Comparison of ENCODE assay signal across 11 cellular contexts in genomic region chrX:115582035-115582870, GRCh38. TPM values are rescaled to one million over a fixed set of nuclear protein-coding genes. Genes with fewer than 3 reads are reported as not detected.
DNase-seq lines count a peak whose midpoint lies in the region; ATAC-seq and TF ChIP-seq lines count a peak whose summit lies in the region.
"Had no signal": no experiment of that assay in that cellular context is flagged by ENCODE, and none has a peak within 500 bp of the region (broad histone marks: within the 10 kb centered on the region; RNA-seq: fewer than 3 reads in every experiment).

No MANE protein-coding gene starts in this region.

- peak overlapping the region in 1 of 2 experiments; percentile 25; a peak in 2 of 4 replicates for H3K27ac ChIP-seq in SK-N-SH (ENCODE audit: low read depth in 2 of 2, low read length in 1 of 2)
- peak overlapping the region; percentile 89 for H3K27ac ChIP-seq in foreskin keratinocyte
- peak overlapping the region; percentile 82 for H3K27ac ChIP-seq in osteoblast (ENCODE audit: low read depth, low read length)
- no peak overlapping the region for H3K27ac ChIP-seq in CD4-positive, alpha-beta T cell (ENCODE audit: low read depth, low read length)

- H3K27me3 ChIP-seq in SK-N-SH (ENCODE audit: insufficient read depth) (no peaks in the 10 kb centered on the region), foreskin keratinocyte (no peaks in the 10 kb centered on the region), osteoblast (ENCODE audit: insufficient read depth, low read length) (peaks cover 21% of the 10 kb centered on the region)
- no peaks in the 10 kb centered on the region for H3K27me3 ChIP-seq in CD4-positive, alpha-beta T cell (ENCODE audit: control insufficient read depth, insufficient read depth, low read length)

- H3K4me3 Mint-ChIP-seq in CD4-positive, alpha-beta T cell: no peak overlapping the region
- H3K4me3 Mint-ChIP-seq: activated T-helper 1 cell treated with anti-CD3 and anti-CD28 coated beads, Interleukin-12 subunit alpha, Interleukin-12 subunit beta, Interleukin-2, Interleukin-4 antibody, amounts not matched to agents 30 ng/mL and 10 ng/mL and 1 ng/mL, durations not matched to agents 14 hours and 24 hours and 36 hours had no signal

- H4K20me1 ChIP-seq in SK-N-SH (ENCODE audit: insufficient read depth) (no peaks in the 10 kb centered on the region), osteoblast (ENCODE audit: insufficient read depth, low read length) (peaks cover 10% of the 10 kb centered on the region)

- peaks cover 73% of the 10 kb centered on the region for H3K79me2 ChIP-seq in SK-N-SH (ENCODE audit: insufficient read depth)
- H3K79me2 ChIP-seq in osteoblast (ENCODE audit: insufficient read depth, low read length): peaks cover 79% of the 10 kb centered on the region

- no peaks in the 10 kb centered on the region for H3K36me3 Mint-ChIP-seq in CD4-positive, alpha-beta T cell (ENCODE audit: low read depth)

- H3K4me3 ChIP-seq in SK-N-SH (ENCODE audit: low read depth in 2 of 2, low read length in 1 of 2) (no peak overlapping the region), osteoblast (ENCODE audit: insufficient read depth, low read length) (no peak overlapping the region)

- no peaks in the 10 kb centered on the region for H3K9me3 Mint-ChIP-seq in CD4-positive, alpha-beta T cell
- H3K9me3 Mint-ChIP-seq: activated T-helper 1 cell treated with anti-CD3 and anti-CD28 coated beads, Interleukin-12 subunit alpha, Interleukin-12 subunit beta, Interleukin-2, Interleukin-4 antibody, amounts not matched to agents 30 ng/mL and 10 ng/mL and 1 ng/mL, durations not matched to agents 14 hours and 24 hours and 36 hours had no signal

- H3K9ac ChIP-seq in SK-N-SH: no peak overlapping the region

- POLR2A ChIA-PET in SK-N-SH (lab: Yijun Ruan, JAX): no interaction called here
- POLR2A ChIA-PET in CD4-positive, alpha-beta T cell (lab: Charles Lee): no interaction called here

- ATAC-seq in foreskin keratinocyte (peak; percentile 8), HG03432 (IDR thresholded peaks at IDR 0.05; ENCODE audit: unreplicated experiment) (no peak)
- ATAC-seq in CD4-positive, alpha-beta T cell (ENCODE audit: poor library complexity): no peak

- intact Hi-C loops in CD4-positive, alpha-beta T cell (cut with DNase I, micrococcal nuclease): no loop called here

- CTCF ChIA-PET in SK-N-SH (lab: Yijun Ruan, JAX): interaction anchor here (0.9 kb wide), 1 partner anchor 13 kb away, joined by 3 read pairs; no protein-coding TSS in a partner anchor
- CTCF ChIA-PET in CD4-positive, alpha-beta T cell (lab: Charles Lee): no interaction called here

- no peaks in the 10 kb centered on the region for H3K9me2 ChIP-seq in SK-N-SH

- no peaks in the 10 kb centered on the region for H3K4me1 Mint-ChIP-seq in CD4-positive, alpha-beta T cell (ENCODE audit: low read depth)

- peaks cover 6% of the 10 kb centered on the region for H3F3A ChIP-seq in SK-N-SH (replicated peaks; ENCODE audit: insufficient read depth)

- DNase-seq in SK-N-SH (no peak), foreskin keratinocyte (no peak), osteoblast (ENCODE audit: insufficient read length, low spot score, missing footprints) (no peak), hypothalamus (lab: John Stamatoyannopoulos, UW) (no peak), SKM-1 treated with dmso at 0.1 percent for 144 hours (lab: John Stamatoyannopoulos, UW; ENCODE audit: unreplicated experiment) (no peak)
- DNase-seq in CD4-positive, alpha-beta T cell: no peak
- DNase-seq: activated CD4-positive, CD25-positive, alpha-beta regulatory T cell treated with anti-CD3 and anti-CD28 coated beads, Interleukin-2, amount 50 U/mL, for 72 hours; NCI-H226; small intestine had no signal

- peaks cover 0 to 23% of the 10 kb centered on the region in 2 experiments; a peak in 1 of 4 replicates for H3K4me1 ChIP-seq in SK-N-SH (ENCODE audit: control insufficient read depth in 1 of 2, insufficient read depth in 2 of 2, low read depth in 1 of 2, low read length in 1 of 2)
- peaks cover 36% of the 10 kb centered on the region for H3K4me1 ChIP-seq in foreskin keratinocyte
- peaks cover 33% of the 10 kb centered on the region for H3K4me1 ChIP-seq in osteoblast (ENCODE audit: insufficient read depth, low read length)

- H3K36me3 ChIP-seq in SK-N-SH (replicated peaks in 1 of 2; ENCODE audit: control insufficient read depth in 1 of 2, insufficient read depth in 2 of 2, low read length in 1 of 2) (no peaks in the 10 kb centered on the region), osteoblast (ENCODE audit: insufficient read depth, low read length) (peaks cover 6% of the 10 kb centered on the region)

- no peak for TF ChIP-seq RAD21 in SK-N-SH (IDR thresholded peaks at IDR 0.05; ENCODE audit: low read length)

- no peaks in the 10 kb centered on the region for H3K27me3 Mint-ChIP-seq in CD4-positive, alpha-beta T cell

- H3K9me3 ChIP-seq in SK-N-SH: no peaks in the 10 kb centered on the region
- no peaks in the 10 kb centered on the region for H3K9me3 ChIP-seq in osteoblast (ENCODE audit: low read depth, low read length)
- no peaks in the 10 kb centered on the region for H3K9me3 ChIP-seq in CD4-positive, alpha-beta T cell (ENCODE audit: control insufficient read depth, low read length)

- WGBS in SK-N-SH (ENCODE audit: low lambda C conversion rate): 65% methylated on average over 11 of the region's 11 CpGs

- H3K4me2 ChIP-seq in SK-N-SH (0 out of 2 replicates have a peak overlapping the region, but pooled peaks have one; percentile 52), osteoblast (ENCODE audit: insufficient read depth, low read length) (peak overlapping the region; percentile 62)

- TF ChIP-seq EP300 in SK-N-SH (IDR thresholded peaks at IDR 0.05; ENCODE audit: borderline replicate concordance in 1 of 2, low read depth in 1 of 2, low read length in 1 of 2): no peak

- TF ChIP-seq CTCF in SK-N-SH (IDR thresholded peaks at IDR 0.05) (no peak), foreskin keratinocyte (conservative IDR thresholded peaks at IDR 0.05) (no peak), osteoblast (IDR thresholded peaks at IDR 0.05; ENCODE audit: extremely low read depth, low read depth, low read length) (no peak)
- no peak for TF ChIP-seq CTCF in CD4-positive, alpha-beta T cell (IDR thresholded peaks at IDR 0.05)

- no peak overlapping the region for H3K27ac Mint-ChIP-seq in CD4-positive, alpha-beta T cell
- H3K27ac Mint-ChIP-seq: activated T-helper 1 cell treated with anti-CD3 and anti-CD28 coated beads, Interleukin-12 subunit alpha, Interleukin-12 subunit beta, Interleukin-2, Interleukin-4 antibody, amounts not matched to agents 30 ng/mL and 10 ng/mL and 1 ng/mL, durations not matched to agents 14 hours and 24 hours and 36 hours had no signal

- H2AFZ ChIP-seq in SK-N-SH (ENCODE audit: low read depth) (no peak overlapping the region), osteoblast (ENCODE audit: low read length) (no peak overlapping the region)

TF ChIP-seq in SK-N-SH, 30 proteins besides CTCF, POLR2A, EP300 and RAD21 (continues in another document):
- no peak for TF ChIP-seq USF1 (IDR thresholded peaks at IDR 0.05; ENCODE audit: borderline replicate concordance, low read depth)
- TF ChIP-seq SMC3 (IDR thresholded peaks at IDR 0.05; ENCODE audit: low read depth, low read length): no peak
- no peak for TF ChIP-seq JUND (IDR thresholded peaks at IDR 0.05)
- TF ChIP-seq MAX (IDR thresholded peaks at IDR 0.05; ENCODE audit: low read depth): no peak
- no peak for TF ChIP-seq RXRA (IDR thresholded peaks at IDR 0.05; ENCODE audit: borderline replicate concordance, low read depth)
- no peak for TF ChIP-seq ELF1 (IDR thresholded peaks at IDR 0.05)
- TF ChIP-seq TCF12 (IDR thresholded peaks at IDR 0.05): no peak
- TF ChIP-seq TEAD4 (IDR thresholded peaks at IDR 0.05; ENCODE audit: borderline replicate concordance, insufficient read depth): no peak
- no peak for TF ChIP-seq ZBTB33 (IDR thresholded peaks at IDR 0.05; ENCODE audit: borderline replicate concordance, low read depth)
- no peak for TF ChIP-seq SIN3A (IDR thresholded peaks at IDR 0.05; ENCODE audit: borderline replicate concordance, low read depth, low read length)
- TF ChIP-seq EZH2phosphoT487 (IDR thresholded peaks at IDR 0.05; ENCODE audit: borderline replicate concordance, low read depth): no peak
- TF ChIP-seq NRF1 (IDR thresholded peaks at IDR 0.05; ENCODE audit: low read depth, low read length): no peak
- TF ChIP-seq GABPA (IDR thresholded peaks at IDR 0.05; ENCODE audit: low read depth): no peak
- no peak for TF ChIP-seq GATA2 (CRISPR knock-in tag; IDR thresholded peaks at IDR 0.05)

RNA-seq across cellular contexts. Expression of gene PLS3, which starts 21.3 kb away (rescaled TPM):
- polyA plus RNA-seq in SK-N-SH (2012; rRNA removed) (35.7 and 47.4 TPM in 2 replicates), foreskin keratinocyte (116 and 129 TPM in 2 replicates)
- polyA plus RNA-seq in SK-N-SH (2012; cell fraction: cytosol; rRNA removed): 60.2 and 73.8 TPM in 2 replicates
- polyA plus RNA-seq in SK-N-SH (2012; cell fraction: nucleus; rRNA removed): 19.0 and 37.8 TPM in 2 replicates
- total RNA-seq in foreskin keratinocyte (292 and 305 TPM in 2 replicates), osteoblast (324 and 358 TPM in 2 replicates)
- under 1 TPM in 1 of 2 experiments, not detected in 1; 0.45 TPM for total RNA-seq in CD4-positive, alpha-beta T cell

Comparison
In these comparisons a context has a peak if more than half of its experiments do, and no peak if none do; other contexts are left out.
1. RNA of gene PLS3, which starts 21.3 kb away (total RNA-seq): 324 to 358 TPM in osteoblast and 292 to 305 TPM in foreskin keratinocyte; 0.45 TPM in CD4-positive, alpha-beta T cell; every median in the first group is over 100 times any median in the second.